ENCODE assay signal across 11 cellular contexts in genomic region chr4:183906486-183906735, GRCh38. TPM values are rescaled to one million over a fixed set of nuclear protein-coding genes. Genes with fewer than 3 reads are reported as not detected.
DNase-seq lines count a peak whose midpoint lies in the region; ATAC-seq, FAIRE-seq and TF ChIP-seq lines count a peak whose summit lies in the region.
"Had no signal": no experiment of that assay in that cellular context is flagged by ENCODE, and none has a peak within 500 bp of the region (broad histone marks: within the 10 kb centered on the region; RNA-seq: fewer than 3 reads in every experiment).

No MANE protein-coding gene starts in this region.

- H3K23ac ChIP-seq in H1 (ENCODE audit: insufficient read length), result no peak overlapping the region
- no peak overlapping the region for H3K23ac ChIP-seq in mesenchymal stem cell (ENCODE audit: low read length in 2 of 2)

- DNase-seq in SJCRH30 (peak in 1 of 2 experiments; percentile 10), H1 (ENCODE audit: low read depth in 1 of 2, low spot score in 2 of 2) (no peak), mesenchymal stem cell (peak; percentile 1), thoracic aorta (ENCODE audit: low spot score) (no peak), NCI-H128 (lab: John Stamatoyannopoulos, UW; ENCODE audit: unreplicated experiment) (no peak), NCI-H748 (lab: John Stamatoyannopoulos, UW; ENCODE audit: unreplicated experiment) (no peak)
- DNase-seq: activated CD8-positive, alpha-beta memory T cell treated with anti-CD3 and anti-CD28 coated beads, Interleukin-2, amount 10 ng/mL, durations not matched to agents 7 days and 5 days; NCI-H2029; stimulated activated CD4-positive, alpha-beta T cell treated with anti-CD3 and anti-CD28 coated beads, Interleukin-1b, Interleukin-23, amount 100 ng/mL, for 48 hours had no signal

- ATAC-seq in thoracic aorta (ENCODE audit: insufficient number of reproducible peaks, low FRiP score, low read depth) (no peak), GM21367 (IDR thresholded peaks at IDR 0.05; ENCODE audit: unreplicated experiment) (no peak)
- ATAC-seq: activated CD8-positive, alpha-beta memory T cell treated with anti-CD3 and anti-CD28 coated beads, Interleukin-2, amount 10 ng/mL, durations not matched to agents 7 days and 5 days had no signal

- peaks cover 16% of the 10 kb centered on the region for H3K23me2 ChIP-seq in H1 (ENCODE audit: low read depth, low read length)

- no peaks in the 10 kb centered on the region for H4K20me1 ChIP-seq in H1 (replicated peaks in 1 of 2; ENCODE audit: control insufficient read depth in 1 of 2, insufficient read depth in 2 of 2, low read length in 2 of 2)

- TF ChIP-seq EP300 in H1 (IDR thresholded peaks at IDR 0.05; ENCODE audit: borderline replicate concordance in 1 of 2, low read depth in 2 of 2, low read length in 2 of 2), result no peak

- H3K4me3 ChIP-seq in SJCRH30 (peak overlapping the region; percentile 77), H1 (ENCODE audit: extremely low read depth in 1 of 4, insufficient read depth in 2 of 4, low read depth in 3 of 4, low read length in 4 of 4) (peak overlapping the region; percentile 57 to 81 (median 63)), mesenchymal stem cell (ENCODE audit: insufficient read depth in 1 of 2, low read depth in 1 of 2, low read length in 2 of 2) (peak overlapping the region in 1 of 2 experiments; percentile 41), thoracic aorta (peak overlapping the region; percentile 89)

- CTCF ChIA-PET in H1 (lab: Charles Lee; ENCODE audit: partially characterized antibody), result interaction anchor here (0.7 to 2.1 kb wide), 7 partner anchors 17 to 195 kb away, joined by 3 to 6 read pairs (median 4); no protein-coding TSS in a partner anchor

- FAIRE-seq in H1 (lab: Jason Lieb, UNC), result no peak
- FAIRE-seq: islet of Langerhans had no signal

- TF ChIP-seq CTCF in H1 (IDR thresholded peaks at IDR 0.05; ENCODE audit: control extremely low read depth in 1 of 3, insufficient read depth in 1 of 3, low read depth in 1 of 3, low read length in 3 of 3), result no peak
- TF ChIP-seq CTCF in thoracic aorta (IDR thresholded peaks at IDR 0.05), result no peak

- H4K8ac ChIP-seq in H1 (ENCODE audit: extremely low read depth, insufficient read depth, low read length) (peak overlapping the region; percentile 35; the same call in 1 of the 2 replicates), mesenchymal stem cell (ENCODE audit: low read length) (no peak overlapping the region)

- H3K14ac ChIP-seq in H1 (ENCODE audit: insufficient read length) (no peak overlapping the region), mesenchymal stem cell (ENCODE audit: low read length in 2 of 2) (no peak overlapping the region)

- no peak overlapping the region for H4K5ac ChIP-seq in H1 (ENCODE audit: insufficient read length, low read depth, low read length)

- TF ChIP-seq RAD21 in H1 (IDR thresholded peaks at IDR 0.05 in 1 of 2, conservative IDR thresholded peaks at IDR 0.05 in 1 of 2; ENCODE audit: low read depth in 2 of 2, low read length in 2 of 2), result no peak

- 0 out of 3 replicates have a peak, but pooled peaks of 1 of the 2 experiments have one; percentile 6 for TF ChIP-seq POLR2A in H1 (IDR thresholded peaks at IDR 0.05; ENCODE audit: control extremely low read depth in 1 of 2, low read depth in 2 of 2, low read length in 2 of 2)

- H3K4ac ChIP-seq in H1 (replicated peaks; ENCODE audit: insufficient read length, low read depth, low read length) (no peak overlapping the region), mesenchymal stem cell (ENCODE audit: low read depth in 1 of 2, low read length in 2 of 2) (no peak overlapping the region)

- H3K18ac ChIP-seq in H1 (ENCODE audit: extremely low read depth, low read length), result peak overlapping the region; percentile 64; the same call in 1 of the 2 replicates
- H3K18ac ChIP-seq in mesenchymal stem cell (ENCODE audit: low read depth in 1 of 2, low read length in 2 of 2), result no peak overlapping the region

- H4K91ac ChIP-seq in H1 (replicated peaks; ENCODE audit: insufficient read length, low read length) (peak overlapping the region; percentile 17), mesenchymal stem cell (ENCODE audit: low read length) (no peak overlapping the region)

- H2AK5ac ChIP-seq in H1 (ENCODE audit: low read depth, low read length) (no peak overlapping the region), mesenchymal stem cell (ENCODE audit: low read length, severe bottlenecking) (no peak overlapping the region)

- H3K9ac ChIP-seq in H1 (replicated peaks in 1 of 4; ENCODE audit: extremely low read depth in 1 of 4, low read depth in 3 of 4, low read length in 3 of 4), result peak overlapping the region in 3 of 4 experiments; percentile 8 to 60 (median 51); a peak in 4 of 7 replicates
- no peak overlapping the region for H3K9ac ChIP-seq in mesenchymal stem cell (ENCODE audit: low read length)

- POLR2A ChIA-PET in H1 (lab: Charles Lee; ENCODE audit: partially characterized antibody), result interaction anchor here (0.8 to 1.6 kb wide), 9 partner anchors 9 to 81 kb away, joined by 3 to 8 read pairs (median 3); no protein-coding TSS in a partner anchor

- H2BK5ac ChIP-seq in H1 (ENCODE audit: low read depth, low read length) (no peak overlapping the region), mesenchymal stem cell (ENCODE audit: low read depth, low read length, poor library complexity, severe bottlenecking) (no peak overlapping the region)

- H3K79me1 ChIP-seq in H1 (ENCODE audit: low read depth, low read length) (peaks cover 2% of the 10 kb centered on the region; the same call in 1 of the 2 replicates), mesenchymal stem cell (replicated peaks; ENCODE audit: low read length, poor library complexity, severe bottlenecking) (no peaks in the 10 kb centered on the region)

- H3K27me3 ChIP-seq in SJCRH30 (no peaks in the 10 kb centered on the region), H1 (replicated peaks in 1 of 4; ENCODE audit: control insufficient read depth in 3 of 4, extremely low read depth in 1 of 4, insufficient read depth in 3 of 4, low read length in 3 of 4) (peaks cover 5 to 50% (median 30%) of the 10 kb centered on the region in 4 experiments), mesenchymal stem cell (ENCODE audit: control insufficient read depth in 1 of 2, insufficient read depth in 1 of 2, low read length in 2 of 2) (peaks cover 54 to 57% of the 10 kb centered on the region in 2 experiments), thoracic aorta (replicated peaks; ENCODE audit: insufficient read depth) (no peaks in the 10 kb centered on the region)

- WGBS in H1 (ENCODE audit: extremely low coverage in 1 of 2, insufficient coverage in 1 of 2, insufficient read length in 1 of 2, insufficient replicate concordance in 2 of 2, low coverage in 1 of 2, low lambda C conversion rate in 2 of 2, missing lambda C conversion rate in 1 of 2), 2 experiments, result 4% methylated on average over 5 of the region's 26 CpGs; no CpG with 5 or more reads in 1 of the 2 experiments
- 0% methylated on average over 14 of the region's 26 CpGs for WGBS in mesenchymal stem cell

- H2BK120ac ChIP-seq in H1 (replicated peaks; ENCODE audit: low read depth, low read length) (no peak overlapping the region), mesenchymal stem cell (ENCODE audit: low read depth, low read length) (no peak overlapping the region)

- H2BK12ac ChIP-seq in H1 (ENCODE audit: low read depth, low read length) (no peak overlapping the region), mesenchymal stem cell (ENCODE audit: low read length in 2 of 2) (no peak overlapping the region)

- H3K4me2 ChIP-seq in H1 (ENCODE audit: insufficient read depth in 1 of 2, low read depth in 2 of 2, low read length in 2 of 2), result peak overlapping the region; percentile 72 to 94
- H3K4me2 ChIP-seq in mesenchymal stem cell (ENCODE audit: low read length, poor library complexity, severe bottlenecking), result peak overlapping the region; percentile 36

- H3K4me1 ChIP-seq in SJCRH30 (no peaks in the 10 kb centered on the region), H1 (replicated peaks in 1 of 4; ENCODE audit: control insufficient read depth in 3 of 4, insufficient read depth in 4 of 4, low read length in 3 of 4) (peaks cover 4 to 9% (median 5%) of the 10 kb centered on the region in 4 experiments; a peak in 4 of 7 replicates), mesenchymal stem cell (ENCODE audit: control insufficient read depth, insufficient read depth, low read depth, low read length) (peaks cover 21% of the 10 kb centered on the region), thoracic aorta (ENCODE audit: control insufficient read depth in 1 of 2, low read depth in 2 of 2) (peaks cover 3 to 5% of the 10 kb centered on the region in 2 donors)

- H2BK15ac ChIP-seq in H1 (ENCODE audit: low read length) (no peak overlapping the region), mesenchymal stem cell (ENCODE audit: low read depth, poor library complexity, severe bottlenecking) (no peak overlapping the region)

- no peak overlapping the region for H2BK20ac ChIP-seq in H1 (ENCODE audit: low read length)

- H3K27ac ChIP-seq in SJCRH30, result peak overlapping the region; percentile 46
- H3K27ac ChIP-seq in H1 (ENCODE audit: low read depth, low read length), result no peak overlapping the region
- no peak overlapping the region for H3K27ac ChIP-seq in mesenchymal stem cell (ENCODE audit: low read length, poor library complexity, severe bottlenecking)
- H3K27ac ChIP-seq in thoracic aorta, result no peak overlapping the region

- no peaks in the 10 kb centered on the region for H3K9me3 ChIP-seq in SJCRH30 (replicated peaks)
- H3K9me3 ChIP-seq in H1 (ENCODE audit: insufficient read depth in 2 of 2, low read depth in 1 of 2, low read length in 1 of 2), result peaks cover 0 to 11% of the 10 kb centered on the region in 2 experiments; a peak in 2 of 4 replicates
- no peaks in the 10 kb centered on the region for H3K9me3 ChIP-seq in mesenchymal stem cell (ENCODE audit: control insufficient read depth, low read length)
- no peaks in the 10 kb centered on the region for H3K9me3 ChIP-seq in thoracic aorta

- H3K79me2 ChIP-seq in H1 (ENCODE audit: control insufficient read depth in 1 of 2, insufficient read depth in 2 of 2, low read length in 2 of 2), result peaks cover 0 to 28% of the 10 kb centered on the region in 2 experiments; a peak in 2 of 4 replicates

- H3K36me3 ChIP-seq in SJCRH30 (no peaks in the 10 kb centered on the region), H1 (ENCODE audit: control insufficient read depth in 2 of 4, insufficient read depth in 4 of 4, low read length in 3 of 4) (no peaks in the 10 kb centered on the region), mesenchymal stem cell (ENCODE audit: control insufficient read depth in 1 of 2, insufficient read depth in 2 of 2, low read depth in 1 of 2, low read length in 2 of 2) (no peaks in the 10 kb centered on the region), thoracic aorta (no peaks in the 10 kb centered on the region)

- no peak overlapping the region for H3K56ac ChIP-seq in H1 (replicated peaks; ENCODE audit: insufficient read length, low read depth, low read length)

- no peak overlapping the region for H2AFZ ChIP-seq in H1 (ENCODE audit: low read length)
- H2AFZ ChIP-seq in mesenchymal stem cell (ENCODE audit: low read depth, low read length), result no peak overlapping the region

RNA-seq across cellular contexts. Expression of gene STOX2, which starts 1.3 kb away (rescaled TPM):
- total RNA-seq in SJCRH30 (2014; rRNA removed; shearing (Covaris generic)), result 5.6 TPM in 2 replicates
- 20.0 and 20.9 TPM in 2 replicates for total RNA-seq in H1 (2021; fragmentation: NEBNext Ultra II Directional; extraction: Animal tissue kit (Norgen Biotek cat#: 25700))
- polyA plus RNA-seq in H1 (2011; rRNA removed), result 5.5 and 10.5 TPM in 2 replicates
- polyA plus RNA-seq in H1 (2011; cell fraction: cytosol; rRNA removed), result 5.4 TPM
- polyA plus RNA-seq in H1 (2011; cell fraction: nucleus; rRNA removed), result 19.3 TPM
- polyA plus RNA-seq in H1 (2012, experiment 1 of 2), result 4.7 to 6.0 TPM (median 5.5 TPM) in 4 replicates
- polyA plus RNA-seq in H1 (2012, experiment 2 of 2), result 0.34 TPM
- polyA plus RNA-seq in H1 (2013, experiment 1 of 2), result 12.0 TPM
- polyA plus RNA-seq in H1 (2013, experiment 2 of 2), result 12.6 TPM
- polyA minus RNA-seq in H1 (2011; rRNA and poly(A)+ RNA removed), result 19.5 and 24.9 TPM in 2 replicates
- 5.5 TPM for polyA minus RNA-seq in H1 (2011; cell fraction: cytosol; rRNA and poly(A)+ RNA removed)
- 21.3 TPM for polyA minus RNA-seq in H1 (2011; cell fraction: nucleus; rRNA and poly(A)+ RNA removed)
- polyA plus RNA-seq in mesenchymal stem cell (2013, experiment 1 of 2), result 2.7 TPM
- polyA plus RNA-seq in mesenchymal stem cell (2013, experiment 2 of 2), result 2.3 TPM
- total RNA-seq in thoracic aorta, result 10 to 100 TPM in 1 of 2 donors, 1 to 10 TPM in 1; 5.9 to 20.2 TPM
- total RNA-seq: activated CD8-positive, alpha-beta memory T cell treated with anti-CD3 and anti-CD28 coated beads, Interleukin-2, amount 10 ng/mL, durations not matched to agents 7 days and 5 days had no signal
